In genomic region chrX:103310592-103311400, GRCh38 we compare ENCODE assay signal across 8 cellular contexts. TPM values are rescaled to one million over a fixed set of nuclear protein-coding genes. Genes with fewer than 3 reads are reported as not detected.
DNase-seq lines count a peak whose midpoint lies in the region; ATAC-seq and TF ChIP-seq lines count a peak whose summit lies in the region.

Gene BEX2 (minus strand): TSS chrX:103310990. CDS start chrX:103309976, 1,014 bp downstream.

- H3K4me3 Mint-ChIP-seq in activated T-helper 2 cell treated with anti-CD3 and anti-CD28 coated beads, Interferon-gamma antibody, Interleukin-2, Interleukin-4, amounts not matched to agents 10 μg/mL and 5 μg/mL and 100 μg/mL, durations not matched to agents 14 hours and 24 hours and 36 hours (ENCODE audit: low read depth) = peak within 1 kb of the TSS; percentile 72

- H3K36me3 ChIP-seq in neuron (ENCODE audit: insufficient read depth, low read length) (no peaks in the 10 kb centered on the region), stomach smooth muscle (ENCODE audit: control insufficient read depth in 2 of 2, insufficient read depth in 2 of 2, low read length in 2 of 2) (no peaks in the 10 kb centered on the region)

- H2AFZ ChIP-seq in neuron (ENCODE audit: low read depth, low read length) = peak within 1 kb of the TSS; percentile 66

- H3K27me3 ChIP-seq in neuron (ENCODE audit: insufficient read depth, low read length) (peaks cover 7% of the 10 kb centered on the region), stomach smooth muscle (ENCODE audit: control insufficient read depth in 1 of 2, insufficient read depth in 2 of 2, low read length in 2 of 2) (peaks cover 0 to 13% of the 10 kb centered on the region in 2 donors)

- H3K27me3 Mint-ChIP-seq in activated T-helper 2 cell treated with anti-CD3 and anti-CD28 coated beads, Interferon-gamma antibody, Interleukin-2, Interleukin-4, amounts not matched to agents 10 μg/mL and 5 μg/mL and 100 μg/mL, durations not matched to agents 14 hours and 24 hours and 36 hours (ENCODE audit: low read depth) = no peaks in the 10 kb centered on the region

- peak within 1 kb of the TSS in 1 of 2 donors; percentile 5 for H3K9ac ChIP-seq in stomach smooth muscle (ENCODE audit: low read length in 2 of 2)

- H3K27ac ChIP-seq in stomach smooth muscle (ENCODE audit: low read length) = no peak within 1 kb of the TSS

- peaks cover 4% of the 10 kb centered on the region for H3K4me1 Mint-ChIP-seq in activated T-helper 2 cell treated with anti-CD3 and anti-CD28 coated beads, Interferon-gamma antibody, Interleukin-2, Interleukin-4, amounts not matched to agents 10 μg/mL and 5 μg/mL and 100 μg/mL, durations not matched to agents 14 hours and 24 hours and 36 hours (ENCODE audit: low read depth)

- no peaks in the 10 kb centered on the region for H3K9me3 Mint-ChIP-seq in activated T-helper 2 cell treated with anti-CD3 and anti-CD28 coated beads, Interferon-gamma antibody, Interleukin-2, Interleukin-4, amounts not matched to agents 10 μg/mL and 5 μg/mL and 100 μg/mL, durations not matched to agents 14 hours and 24 hours and 36 hours

- DNase-seq in AG09309 (ENCODE audit: low read depth) (no peak), NOMO-1 treated with dmso at 0.1 percent for 144 hours (lab: John Stamatoyannopoulos, UW; ENCODE audit: unreplicated experiment) (peak; percentile 1), foreskin fibroblast (peak in 1 of 2 donors; percentile 58)
- DNase-seq in activated T-helper 2 cell treated with anti-CD3 and anti-CD28 coated beads, Interferon-gamma antibody, Interleukin-2, Interleukin-4, amounts not matched to agents 10 μg/mL and 5 μg/mL and 100 μg/mL, durations not matched to agents 14 hours and 24 hours and 36 hours (ENCODE audit: low spot score) = peak; percentile 65

- H3K27ac Mint-ChIP-seq in activated T-helper 2 cell treated with anti-CD3 and anti-CD28 coated beads, Interferon-gamma antibody, Interleukin-2, Interleukin-4, amounts not matched to agents 10 μg/mL and 5 μg/mL and 100 μg/mL, durations not matched to agents 14 hours and 24 hours and 36 hours = no peak within 1 kb of the TSS

- H3K4me3 ChIP-seq in AG09309 (ENCODE audit: control insufficient read depth, low read depth, low read length) = peak within 1 kb of the TSS; percentile 34
- peak within 1 kb of the TSS; percentile 27 to 37 for H3K4me3 ChIP-seq in foreskin fibroblast (ENCODE audit: low read depth in 1 of 2, low read length in 2 of 2)
- peak within 1 kb of the TSS; percentile 60 for H3K4me3 ChIP-seq in neuron (ENCODE audit: low read length)
- peak within 1 kb of the TSS; percentile 35 to 60 for H3K4me3 ChIP-seq in stomach smooth muscle (ENCODE audit: low read length in 2 of 2)

- no peaks in the 10 kb centered on the region for H3K4me1 ChIP-seq in neuron (ENCODE audit: insufficient read depth, low read length)
- no peaks in the 10 kb centered on the region for H3K4me1 ChIP-seq in stomach smooth muscle (ENCODE audit: control insufficient read depth, insufficient read depth, low read length)

- peak; percentile 95 for ATAC-seq in GM19043 (IDR thresholded peaks at IDR 0.05; ENCODE audit: low read depth, unreplicated experiment)
- peak; percentile 99 for ATAC-seq in HG03432 (IDR thresholded peaks at IDR 0.05; ENCODE audit: unreplicated experiment)

- intact Hi-C loops in activated T-helper 2 cell treated with anti-CD3 and anti-CD28 coated beads, Interferon-gamma antibody, Interleukin-2, Interleukin-4, amounts not matched to agents 10 μg/mL and 5 μg/mL and 100 μg/mL, durations not matched to agents 14 hours and 24 hours and 36 hours (cut with micrococcal nuclease) = no loop called here

- no peaks in the 10 kb centered on the region for H3K36me3 Mint-ChIP-seq in activated T-helper 2 cell treated with anti-CD3 and anti-CD28 coated beads, Interferon-gamma antibody, Interleukin-2, Interleukin-4, amounts not matched to agents 10 μg/mL and 5 μg/mL and 100 μg/mL, durations not matched to agents 14 hours and 24 hours and 36 hours (ENCODE audit: low read depth)

- H3K9me3 ChIP-seq in neuron (ENCODE audit: low read length) = no peaks in the 10 kb centered on the region
- H3K9me3 ChIP-seq in stomach smooth muscle (ENCODE audit: control insufficient read depth in 2 of 2, low read length in 2 of 2) = no peaks in the 10 kb centered on the region

- no peak for TF ChIP-seq CTCF in AG09309 (IDR thresholded peaks at IDR 0.05; ENCODE audit: control insufficient read depth, insufficient read depth, low read depth, low read length, missing control alignments)
- TF ChIP-seq CTCF in foreskin fibroblast (IDR thresholded peaks at IDR 0.05; ENCODE audit: low read depth, low read length) = no peak

RNA-seq across cellular contexts. Expression of gene BEX2, which starts in this region (rescaled TPM):
- total RNA-seq in activated T-helper 2 cell treated with anti-CD3 and anti-CD28 coated beads, Interferon-gamma antibody, Interleukin-2, Interleukin-4, amounts not matched to agents 10 μg/mL and 5 μg/mL and 100 μg/mL, durations not matched to agents 14 hours and 24 hours and 36 hours = 2.6 and 3.9 TPM in 2 replicates
